ENCODE assay signal across 5 cellular contexts in genomic region chr1:149732781-149733180, GRCh38. TPM values are rescaled to one million over a fixed set of nuclear protein-coding genes. Genes with fewer than 3 reads are reported as not detected.
"Had no signal": no experiment of that assay in that cellular context is flagged by ENCODE, and none has a peak within 500 bp of the region (broad histone marks: within the 10 kb centered on the region; RNA-seq: fewer than 3 reads in every experiment).

No MANE protein-coding gene starts in this region.

RNA-seq across cellular contexts. Expression of gene FCGR1A, which starts 49.7 kb away (rescaled TPM):
- total RNA-seq: kidney epithelial cell, lung microvascular endothelial cell, mammary epithelial cell, mesothelial cell of epicardium, myocyte had no signal
